Comparison of ENCODE assay signal across 8 cellular contexts in genomic region chr5:159207616-159208507, GRCh38. TPM values are rescaled to one million over a fixed set of nuclear protein-coding genes. Genes with fewer than 3 reads are reported as not detected.
A peak's percentile ranks its signal among the peaks of the same experiment; 100 is the strongest.
DNase-seq lines count a peak whose midpoint lies in the region; ATAC-seq and TF ChIP-seq lines count a peak whose summit lies in the region.

No MANE protein-coding gene starts in this region.

- peaks cover 60% of the 10 kb centered on the region for H3K79me2 ChIP-seq in KMS-11 (ENCODE audit: insufficient read depth, low read depth)

- DNase-seq in Daoy (ENCODE audit: low read depth) = peak; percentile 82
- peak; percentile 88 for DNase-seq in SIG-M5 treated with dmso at 0.1 percent for 504 hours (lab: John Stamatoyannopoulos, UW; ENCODE audit: unreplicated experiment)
- DNase-seq in activated naive CD4-positive, alpha-beta T cell (lab: John Stamatoyannopoulos, UW) = peak; percentile 39 to 76 (median 61)
- DNase-seq in foreskin melanocyte = peak; percentile 71

- H3K4me3 ChIP-seq in KMS-11 (IDR thresholded peaks at IDR 0.05; ENCODE audit: insufficient read depth, low read depth, low read length) = no peak overlapping the region
- H3K4me3 ChIP-seq in neutrophil (ENCODE audit: low read depth in 1 of 2, low read length in 1 of 2) = peak overlapping the region; percentile 91 to 98
- H3K4me3 ChIP-seq in subcutaneous abdominal adipose tissue (ENCODE audit: low read depth in 1 of 5, low read length in 5 of 5) = peak overlapping the region; percentile 79 to 96 (median 92)

- peak overlapping the region; percentile 85 for H3K9ac ChIP-seq in KMS-11
- peak overlapping the region; percentile 64 to 87 (median 73) for H3K9ac ChIP-seq in subcutaneous abdominal adipose tissue (ENCODE audit: low read length in 5 of 5)

- H3K36me3 ChIP-seq in KMS-11 (ENCODE audit: insufficient read depth) = no peaks in the 10 kb centered on the region
- H3K36me3 ChIP-seq in neutrophil = no peaks in the 10 kb centered on the region
- no peaks in the 10 kb centered on the region for H3K36me3 ChIP-seq in subcutaneous abdominal adipose tissue (ENCODE audit: control insufficient read depth in 5 of 5, insufficient read depth in 5 of 5, low read length in 5 of 5)

- H3K27ac ChIP-seq in KMS-11 (peak overlapping the region; percentile 91), neutrophil (peak overlapping the region; percentile 95), subcutaneous abdominal adipose tissue (ENCODE audit: low read depth, low read length) (peak overlapping the region; percentile 89)

- no peaks in the 10 kb centered on the region for H3K9me3 ChIP-seq in neutrophil
- H3K9me3 ChIP-seq in subcutaneous abdominal adipose tissue (ENCODE audit: control insufficient read depth in 5 of 5, low read length in 5 of 5) = no peaks in the 10 kb centered on the region

- peak overlapping the region; percentile 91 for H3K4me2 ChIP-seq in KMS-11

- H4K20me1 ChIP-seq in KMS-11 (ENCODE audit: insufficient read depth) = no peaks in the 10 kb centered on the region; the same call in 1 of the 2 replicates

- H2AFZ ChIP-seq in KMS-11 (ENCODE audit: low read depth) = peak overlapping the region; percentile 34; the same call in 1 of the 2 replicates

- H3K4me1 ChIP-seq in KMS-11 (ENCODE audit: low read depth, poor library complexity, severe bottlenecking) = peaks cover 39% of the 10 kb centered on the region
- H3K4me1 ChIP-seq in neutrophil (ENCODE audit: control insufficient read depth in 1 of 2, insufficient read depth in 1 of 2, low read depth in 1 of 2, low read length in 1 of 2) = peaks cover 57 to 67% of the 10 kb centered on the region in 2 experiments
- peaks cover 2 to 53% (median 39%) of the 10 kb centered on the region in 5 donors for H3K4me1 ChIP-seq in subcutaneous abdominal adipose tissue (ENCODE audit: control insufficient read depth in 5 of 5, insufficient read depth in 5 of 5, low read length in 5 of 5)

- peak; percentile 51 for ATAC-seq in GM21737 (IDR thresholded peaks at IDR 0.05; ENCODE audit: unreplicated experiment)

- TF ChIP-seq CTCF in KMS-11 (conservative IDR thresholded peaks at IDR 0.05; ENCODE audit: low read depth, low read length) (no peak), neutrophil (IDR thresholded peaks at IDR 0.05) (no peak)

- H3K27me3 ChIP-seq in KMS-11 (ENCODE audit: insufficient read depth, low read depth) (no peaks in the 10 kb centered on the region), neutrophil (no peaks in the 10 kb centered on the region), subcutaneous abdominal adipose tissue (ENCODE audit: control insufficient read depth in 5 of 5, insufficient read depth in 4 of 5, low read length in 5 of 5) (no peaks in the 10 kb centered on the region)

RNA-seq across cellular contexts. Expression of gene RNF145, which starts 1.5 kb away (rescaled TPM):
- 31.4 and 40.6 TPM in 2 replicates for total RNA-seq in Daoy (2014; rRNA removed; shearing (Covaris generic))

RNA-seq across cellular contexts. Expression of gene UBLCP1, which starts 55.2 kb away (rescaled TPM):
- total RNA-seq in Daoy (2014; rRNA removed; shearing (Covaris generic)) = 59.3 and 86.7 TPM in 2 replicates
